1 cellular context compared by ENCODE assay signal in the genomic region with DNA sequence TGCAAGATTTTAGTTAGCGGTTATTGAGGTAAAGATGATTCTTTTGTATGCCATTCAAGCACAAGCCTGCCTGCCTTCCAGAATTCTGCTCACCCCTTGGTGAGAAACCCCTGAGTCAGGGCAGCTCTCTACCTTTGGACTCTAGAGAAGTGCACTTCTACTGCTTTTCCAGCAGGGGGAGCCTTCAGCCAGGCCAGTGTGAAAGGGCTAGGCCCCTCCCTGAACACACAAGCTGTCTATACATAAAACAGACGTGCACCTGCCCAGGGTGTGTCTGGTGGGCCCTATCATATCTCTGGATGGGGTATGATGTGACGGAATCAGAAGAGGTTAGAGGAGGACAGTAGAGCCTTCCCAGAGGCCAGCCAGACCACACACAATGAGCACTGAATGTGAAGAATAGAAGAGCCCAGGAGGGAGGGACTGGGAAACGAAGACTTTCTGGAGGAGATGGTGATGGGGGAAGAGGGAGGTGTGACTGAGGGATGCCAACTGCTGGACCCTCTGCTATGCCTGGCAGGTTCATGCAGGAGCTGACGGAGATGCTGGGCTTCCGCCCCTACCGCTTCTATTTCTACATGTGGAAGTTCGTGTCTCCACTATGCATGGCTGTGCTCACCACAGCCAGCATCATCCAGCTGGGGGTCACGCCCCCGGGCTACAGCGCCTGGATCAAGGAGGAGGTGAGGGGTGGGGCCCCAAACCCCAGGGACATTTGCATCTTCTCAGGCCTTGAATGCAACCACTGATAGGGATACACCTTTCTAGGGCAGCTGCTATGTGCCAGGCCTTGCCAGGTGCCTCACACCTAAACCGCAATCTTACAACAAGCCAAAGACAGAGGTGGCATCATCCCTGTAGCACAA.
A peak's percentile ranks its signal among the peaks of the same experiment; 100 is the strongest.
TF ChIP-seq lines count a peak whose summit lies in the region.

No MANE protein-coding gene starts in this region.

TF ChIP-seq in HEK293, 187 proteins besides CTCF, POLR2A, EP300 and RAD21 (continued from another document):
- TF ChIP-seq, protein P1, sequence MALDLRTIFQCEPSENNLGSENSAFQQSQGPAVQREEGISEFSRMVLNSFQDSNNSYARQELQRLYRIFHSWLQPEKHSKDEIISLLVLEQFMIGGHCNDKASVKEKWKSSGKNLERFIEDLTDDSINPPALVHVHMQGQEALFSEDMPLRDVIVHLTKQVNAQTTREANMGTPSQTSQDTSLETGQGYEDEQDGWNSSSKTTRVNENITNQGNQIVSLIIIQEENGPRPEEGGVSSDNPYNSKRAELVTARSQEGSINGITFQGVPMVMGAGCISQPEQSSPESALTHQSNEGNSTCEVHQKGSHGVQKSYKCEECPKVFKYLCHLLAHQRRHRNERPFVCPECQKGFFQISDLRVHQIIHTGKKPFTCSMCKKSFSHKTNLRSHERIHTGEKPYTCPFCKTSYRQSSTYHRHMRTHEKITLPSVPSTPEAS (tag by site-specific recombination; IDR thresholded peaks at IDR 0.05): no peak
- TF ChIP-seq MYNN (tag by site-specific recombination; IDR thresholded peaks at IDR 0.05; ENCODE audit: borderline replicate concordance) (no peak), ZNF654 (tag by site-specific recombination; IDR thresholded peaks at IDR 0.05; ENCODE audit: low read depth) (peak; percentile 60), ZNF394 (tag by site-specific recombination; IDR thresholded peaks at IDR 0.05; ENCODE audit: borderline replicate concordance) (no peak), ZNF785 (tag by site-specific recombination; IDR thresholded peaks at IDR 0.05) (no peak), ZNF341 (tag by site-specific recombination; IDR thresholded peaks at IDR 0.05; ENCODE audit: low read depth) (peak; percentile 64; the same call in 1 of the 2 replicates), ZFP69B (tag by site-specific recombination; IDR thresholded peaks at IDR 0.05) (0 out of 2 replicates have a peak, but pooled peaks have one; percentile 36)
- TF ChIP-seq, protein P2, sequence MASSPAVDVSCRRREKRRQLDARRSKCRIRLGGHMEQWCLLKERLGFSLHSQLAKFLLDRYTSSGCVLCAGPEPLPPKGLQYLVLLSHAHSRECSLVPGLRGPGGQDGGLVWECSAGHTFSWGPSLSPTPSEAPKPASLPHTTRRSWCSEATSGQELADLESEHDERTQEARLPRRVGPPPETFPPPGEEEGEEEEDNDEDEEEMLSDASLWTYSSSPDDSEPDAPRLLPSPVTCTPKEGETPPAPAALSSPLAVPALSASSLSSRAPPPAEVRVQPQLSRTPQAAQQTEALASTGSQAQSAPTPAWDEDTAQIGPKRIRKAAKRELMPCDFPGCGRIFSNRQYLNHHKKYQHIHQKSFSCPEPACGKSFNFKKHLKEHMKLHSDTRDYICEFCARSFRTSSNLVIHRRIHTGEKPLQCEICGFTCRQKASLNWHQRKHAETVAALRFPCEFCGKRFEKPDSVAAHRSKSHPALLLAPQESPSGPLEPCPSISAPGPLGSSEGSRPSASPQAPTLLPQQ (tag by site-specific recombination; IDR thresholded peaks at IDR 0.05): peak; percentile 61
- TF ChIP-seq, protein P3, sequence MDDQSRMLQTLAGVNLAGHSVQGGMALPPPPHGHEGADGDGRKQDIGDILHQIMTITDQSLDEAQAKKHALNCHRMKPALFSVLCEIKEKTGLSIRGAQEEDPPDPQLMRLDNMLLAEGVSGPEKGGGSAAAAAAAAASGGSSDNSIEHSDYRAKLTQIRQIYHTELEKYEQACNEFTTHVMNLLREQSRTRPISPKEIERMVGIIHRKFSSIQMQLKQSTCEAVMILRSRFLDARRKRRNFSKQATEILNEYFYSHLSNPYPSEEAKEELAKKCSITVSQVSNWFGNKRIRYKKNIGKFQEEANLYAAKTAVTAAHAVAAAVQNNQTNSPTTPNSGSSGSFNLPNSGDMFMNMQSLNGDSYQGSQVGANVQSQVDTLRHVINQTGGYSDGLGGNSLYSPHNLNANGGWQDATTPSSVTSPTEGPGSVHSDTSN (CRISPR knock-in tag; IDR thresholded peaks at IDR 0.05): no peak
